34 cellular contexts compared by ENCODE assay signal in genomic region chr9:76744336-76744735, GRCh38. TPM values are rescaled to one million over a fixed set of nuclear protein-coding genes. Genes with fewer than 3 reads are reported as not detected.
DNase-seq lines count a peak whose midpoint lies in the region; ATAC-seq, FAIRE-seq and TF ChIP-seq lines count a peak whose summit lies in the region.
"Had no signal": no experiment of that assay in that cellular context is flagged by ENCODE, and none has a peak within 500 bp of the region (broad histone marks: within the 10 kb centered on the region; RNA-seq: fewer than 3 reads in every experiment).

No MANE protein-coding gene starts in this region.

- H3K4me3 ChIP-seq in pancreas (no peak overlapping the region), left ventricle myocardium inferior (no peak overlapping the region), SJCRH30 (no peak overlapping the region)
- H3K4me3 ChIP-seq: A549, cardiac muscle cell, GM23248, MG63, smooth muscle cell, vagina had no signal

- 56 to 74% methylated on average over 3 of the region's 3 CpGs for WGBS in pancreas, 2 donors

- POLR2A ChIA-PET in GM10248 (lab: Yijun Ruan, JAX): no interaction called here

- CTCF ChIA-PET in GM10248 (lab: Yijun Ruan, JAX): interaction anchor here (1.5 to 1.7 kb wide), 3 partner anchors 12 to 32 kb away, joined by 4 to 7 read pairs (median 4); no protein-coding TSS in a partner anchor

- H3K36me3 ChIP-seq in pancreas: no peaks in the 10 kb centered on the region
- no peaks in the 10 kb centered on the region for H3K36me3 ChIP-seq in left ventricle myocardium inferior
- H3K36me3 ChIP-seq in SJCRH30: no peaks in the 10 kb centered on the region
- H3K36me3 ChIP-seq: cardiac muscle cell, MG63, vagina had no signal

- H3K4me1 ChIP-seq in foreskin keratinocyte (no peaks in the 10 kb centered on the region), pancreas (no peaks in the 10 kb centered on the region), left ventricle myocardium inferior (no peaks in the 10 kb centered on the region), SJCRH30 (no peaks in the 10 kb centered on the region)
- H3K4me1 ChIP-seq: A549, parathyroid adenoma, vagina had no signal

- no peak for FAIRE-seq in pancreas (lab: Jason Lieb, UNC)
- FAIRE-seq: A549, astrocyte, colon, islet of Langerhans had no signal

- DNase-seq in GM10248 (ENCODE audit: extremely low spot score) (peak; percentile 39), foreskin keratinocyte (no peak), pancreas (no peak), left ventricle myocardium inferior (no peak), NCI-H187 (lab: John Stamatoyannopoulos, UW) (no peak), SJCRH30 (no peak)
- DNase-seq: activated CD4-positive, alpha-beta memory T cell treated with anti-CD3 and anti-CD28 coated beads, Interleukin-2, amount 10 ng/mL, durations not matched to agents 7 days and 5 days; activated CD4-positive, CD25-positive, alpha-beta regulatory T cell treated with anti-CD3 and anti-CD28 coated beads, Interleukin-2, amount 50 U/mL, for 72 hours; activated gamma-delta T cell; Calu3; effector CD8-positive, alpha-beta T cell; GM23248; KG1; mesendoderm; MG63; NCI-H2081; NCI-H526; right cardiac atrium; T-helper 2 cell had no signal

- H3K9me3 ChIP-seq in pancreas (no peaks in the 10 kb centered on the region), left ventricle myocardium inferior (replicated peaks) (peaks cover 13% of the 10 kb centered on the region), SJCRH30 (replicated peaks) (no peaks in the 10 kb centered on the region; the same call in 1 of the 2 replicates)
- H3K9me3 ChIP-seq: MG63, vagina had no signal

- intact Hi-C loops in pancreas (cut with DNase I) (no loop called here), left ventricle myocardium inferior (cut with micrococcal nuclease) (no loop called here)

- no peak overlapping the region for H3K27ac ChIP-seq in foreskin keratinocyte
- H3K27ac ChIP-seq in pancreas: no peak overlapping the region
- no peak overlapping the region for H3K27ac ChIP-seq in left ventricle myocardium inferior (replicated peaks)
- H3K27ac ChIP-seq in SJCRH30: no peak overlapping the region
- H3K27ac ChIP-seq: A549, cardiac muscle cell, epithelial cell of prostate, GM23248, parathyroid adenoma, vagina had no signal

- ATAC-seq in GM19351 (IDR thresholded peaks at IDR 0.05; ENCODE audit: unreplicated experiment) (peak; percentile 86), HG03520 (IDR thresholded peaks at IDR 0.05; ENCODE audit: unreplicated experiment) (peak; percentile 58), foreskin keratinocyte (peak; percentile 39), pancreas (no peak)
- ATAC-seq: A549, left lobe of liver, right cardiac atrium, Right ventricle myocardium inferior had no signal

- no peaks in the 10 kb centered on the region for H3K27me3 ChIP-seq in foreskin keratinocyte
- H3K27me3 ChIP-seq in pancreas: no peaks in the 10 kb centered on the region
- H3K27me3 ChIP-seq in left ventricle myocardium inferior (ENCODE audit: low read depth): peaks cover 24% of the 10 kb centered on the region
- no peaks in the 10 kb centered on the region for H3K27me3 ChIP-seq in SJCRH30
- H3K27me3 ChIP-seq: cardiac muscle cell, MG63, vagina had no signal

- TF ChIP-seq CTCF in GM10248 (IDR thresholded peaks at IDR 0.05; ENCODE audit: control extremely low read depth, extremely low read depth, low read depth, missing control alignments): no peak
- TF ChIP-seq CTCF in foreskin keratinocyte (conservative IDR thresholded peaks at IDR 0.05): no peak
- TF ChIP-seq CTCF in pancreas (IDR thresholded peaks at IDR 0.05): no peak
- no peak for TF ChIP-seq CTCF in left ventricle myocardium inferior (IDR thresholded peaks at IDR 0.05; ENCODE audit: borderline replicate concordance)

RNA-seq across cellular contexts. Expression of gene PCA3, which starts 19.9 kb away (rescaled TPM):
- total RNA-seq in foreskin keratinocyte (not detected in 2 replicates), pancreas (not detected), left ventricle myocardium inferior (not detected)
- polyA plus RNA-seq in foreskin keratinocyte (not detected in 2 replicates), pancreas (under 1 TPM in 1 of 2 donors, not detected in 1; 0.07 TPM)
- 0.35 and 0.59 TPM in 2 replicates for total RNA-seq in SJCRH30 (2014; rRNA removed; shearing (Covaris generic))
- total RNA-seq: activated CD4-positive, alpha-beta memory T cell treated with anti-CD3 and anti-CD28 coated beads, Interleukin-2, amount 10 ng/mL, durations not matched to agents 7 days and 5 days; astrocyte; Calu3; cardiac muscle cell; CD4-positive, CD25-positive, alpha-beta regulatory T cell; GM23248; neural crest cell; Right ventricle myocardium inferior; smooth muscle cell; vagina had no signal
- polyA plus RNA-seq: A549; cardiac muscle cell; CD4-positive, CD25-positive, alpha-beta regulatory T cell; GM23248 had no signal

Comparison
In these comparisons a context has a peak if more than half of its experiments do, and no peak if none do; other contexts are left out.
1. ATAC-seq: peak in GM19351 (single experiment), HG03520 (single experiment) and foreskin keratinocyte (single experiment); none in pancreas (0 of 4).